ENCODE assay signal across 24 cellular contexts in the genomic region with DNA sequence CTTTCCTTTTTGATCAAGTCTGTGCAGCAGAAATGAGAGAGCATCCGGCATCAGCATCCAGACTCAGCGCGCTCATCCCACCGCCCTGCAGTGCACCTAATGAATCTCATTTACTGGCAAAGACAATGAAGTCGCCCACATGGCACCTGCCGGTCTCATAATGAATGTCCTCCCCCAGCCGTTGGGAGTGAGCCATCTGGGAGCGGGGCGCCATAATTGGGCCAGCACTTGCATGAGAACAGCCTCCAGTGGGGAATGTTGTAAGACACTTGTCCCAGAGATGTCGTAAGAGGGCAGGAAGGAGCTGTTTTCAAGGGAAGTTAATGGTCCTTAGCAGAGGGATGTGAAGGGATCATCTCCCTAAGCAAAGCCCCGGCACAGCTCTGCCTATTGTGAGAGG.
DNase-seq lines count a peak whose midpoint lies in the region; ATAC-seq and TF ChIP-seq lines count a peak whose summit lies in the region.
"Had no signal": no experiment of that assay in that cellular context is flagged by ENCODE, and none has a peak within 500 bp of the region (broad histone marks: within the 10 kb centered on the region; RNA-seq: fewer than 3 reads in every experiment).

No MANE protein-coding gene starts in this region.

- peaks cover 12% of the 10 kb centered on the region for H3K4me1 ChIP-seq in ectodermal cell (ENCODE audit: control insufficient read depth, insufficient read depth, low read length)
- no peaks in the 10 kb centered on the region for H3K4me1 ChIP-seq in mesenchymal stem cell (ENCODE audit: control insufficient read depth, insufficient read depth, low read depth, low read length)
- H3K4me1 ChIP-seq: BLaER1, tibial artery had no signal

- H3K27ac ChIP-seq in ectodermal cell (ENCODE audit: insufficient read depth, low read depth, low read length, poor library complexity, severe bottlenecking) (peak overlapping the region; percentile 26), mesenchymal stem cell (ENCODE audit: low read length, poor library complexity, severe bottlenecking) (no peak overlapping the region)
- H3K27ac ChIP-seq: BLaER1, GM23248, HL-60, tibial artery had no signal

- no peak overlapping the region for H3K14ac ChIP-seq in mesenchymal stem cell (ENCODE audit: low read length in 2 of 2)

- no peaks in the 10 kb centered on the region for H3K79me1 ChIP-seq in mesenchymal stem cell (replicated peaks; ENCODE audit: low read length, poor library complexity, severe bottlenecking)

- H3K27me3 ChIP-seq in ectodermal cell (ENCODE audit: control insufficient read depth, insufficient read depth, low read length, poor library complexity, severe bottlenecking) = peaks cover 16% of the 10 kb centered on the region
- H3K27me3 ChIP-seq in mesenchymal stem cell (ENCODE audit: control insufficient read depth in 1 of 2, insufficient read depth in 1 of 2, low read length in 2 of 2) = peaks cover 0 to 35% of the 10 kb centered on the region in 2 experiments
- H3K27me3 ChIP-seq: BLaER1 had no signal

- no peak overlapping the region for H2AK5ac ChIP-seq in mesenchymal stem cell (ENCODE audit: low read length, severe bottlenecking)

- H2BK15ac ChIP-seq in mesenchymal stem cell (ENCODE audit: low read depth, poor library complexity, severe bottlenecking) = no peak overlapping the region

- H3K27ac Mint-ChIP-seq in natural killer cell = no peak overlapping the region
- H3K27ac Mint-ChIP-seq: activated CD4-positive, alpha-beta memory T cell treated with anti-CD3 and anti-CD28 coated beads, Interleukin-2, amount 10 ng/mL, durations not matched to agents 7 days and 5 days; activated naive CD4-positive, alpha-beta T cell treated with anti-CD3 and anti-CD28 coated beads, Interleukin-2, amount 50 U/mL, for 24 hours; activated T-cell treated with anti-CD3 and anti-CD28 coated beads, Interleukin-2, amount 50 U/mL, for 24 hours; nephron; stimulated activated naive B cell treated with anti-CD40 and anti-IgM and Interleukin-4, amounts not matched to agents 10 μg/mL and 1 μg/mL and 100 μg/mL, for 72 hours; T-helper 1 cell treated with Interleukin-12 subunit alpha and Interleukin-12 subunit beta and Interleukin-4 antibody, amounts not matched to agents 30 μg/mL and 1 μg/mL, for 36 hours had no signal

- peaks cover 0 to 3% of the 10 kb centered on the region in 2 donors for H3K4me1 Mint-ChIP-seq in natural killer cell
- H3K4me1 Mint-ChIP-seq: activated CD4-positive, alpha-beta memory T cell treated with anti-CD3 and anti-CD28 coated beads, Interleukin-2, amount 10 ng/mL, durations not matched to agents 7 days and 5 days; activated naive CD4-positive, alpha-beta T cell treated with anti-CD3 and anti-CD28 coated beads, Interleukin-2, amount 50 U/mL, for 24 hours; nephron; stimulated activated naive B cell treated with anti-CD40 and anti-IgM and Interleukin-4, amounts not matched to agents 10 μg/mL and 1 μg/mL and 100 μg/mL, for 72 hours had no signal

- no peak overlapping the region for H3K9ac ChIP-seq in mesenchymal stem cell (ENCODE audit: low read length)
- H3K9ac ChIP-seq: BLaER1, GM23248 had no signal

- intact Hi-C loops in natural killer cell (cut with micrococcal nuclease) = no loop called here

- no peak overlapping the region for H2BK120ac ChIP-seq in mesenchymal stem cell (ENCODE audit: low read depth, low read length)

- WGBS in ectodermal cell, 2 experiments = 18 to 22% methylated on average over 11 of the region's 11 CpGs
- 38% methylated on average over 11 of the region's 11 CpGs for WGBS in mesenchymal stem cell

- no peak for ATAC-seq in GM18868 (IDR thresholded peaks at IDR 0.05; ENCODE audit: unreplicated experiment)
- ATAC-seq in natural killer cell = no peak
- ATAC-seq: stimulated activated naive B cell treated with anti-CD40 and anti-IgM and Interleukin-4, amounts not matched to agents 10 μg/mL and 1 μg/mL and 100 μg/mL, for 72 hours had no signal

- H3K4me3 ChIP-seq in ectodermal cell (ENCODE audit: insufficient read depth, low read depth, low read length) (no peak overlapping the region), mesenchymal stem cell (ENCODE audit: insufficient read depth in 1 of 2, low read depth in 1 of 2, low read length in 2 of 2) (no peak overlapping the region)
- H3K4me3 ChIP-seq: BLaER1, GM23248, MG63, tibial artery had no signal

- no peak overlapping the region for H4K8ac ChIP-seq in mesenchymal stem cell (ENCODE audit: low read length)

- no peak overlapping the region for H3K4me2 ChIP-seq in mesenchymal stem cell (ENCODE audit: low read length, poor library complexity, severe bottlenecking)
- H3K4me2 ChIP-seq: BLaER1 had no signal

- H3K27me3 Mint-ChIP-seq in natural killer cell (ENCODE audit: low read depth in 2 of 2) = peaks cover 49 to 60% of the 10 kb centered on the region in 2 donors

- no peaks in the 10 kb centered on the region for H3K36me3 ChIP-seq in ectodermal cell (ENCODE audit: control insufficient read depth, insufficient read depth, low read length)
- H3K36me3 ChIP-seq in mesenchymal stem cell (ENCODE audit: control insufficient read depth in 1 of 2, insufficient read depth in 2 of 2, low read depth in 1 of 2, low read length in 2 of 2) = no peaks in the 10 kb centered on the region
- H3K36me3 ChIP-seq: BLaER1, MG63, tibial artery had no signal

- H3K9me3 ChIP-seq in ectodermal cell (ENCODE audit: control insufficient read depth, low read length) (no peaks in the 10 kb centered on the region), mesenchymal stem cell (ENCODE audit: control insufficient read depth, low read length) (no peaks in the 10 kb centered on the region)
- H3K9me3 ChIP-seq: BLaER1, MG63, tibial artery had no signal

- H2AFZ ChIP-seq in mesenchymal stem cell (ENCODE audit: low read depth, low read length) = no peak overlapping the region
- H2AFZ ChIP-seq: GM23248 had no signal

- H4K91ac ChIP-seq in mesenchymal stem cell (ENCODE audit: low read length) = no peak overlapping the region

- DNase-seq in NCI-H82 (lab: John Stamatoyannopoulos, UW) (peak; percentile 65), NCI-H82 treated with DMSO at 0.1 percent for 48 hours (lab: John Stamatoyannopoulos, UW; ENCODE audit: unreplicated experiment) (no peak), NCI-H2171 treated with DMSO at 0.1 percent for 48 hours (lab: John Stamatoyannopoulos, UW) (peak; percentile 93), mesenchymal stem cell (no peak), natural killer cell (no peak)
- no peak for DNase-seq in stimulated activated CD8-positive, alpha-beta memory T cell treated with anti-CD3 and anti-CD28 coated beads, Interleukin-4, amount 100 ng/mL, for 48 hours
- DNase-seq: activated CD4-positive, alpha-beta memory T cell treated with anti-CD3 and anti-CD28 coated beads, Interleukin-2, amount 10 ng/mL, durations not matched to agents 7 days and 5 days; activated T-cell treated with anti-CD3 and anti-CD28 coated beads, Interleukin-2, amount 50 U/mL, for 24 hours; foreskin fibroblast; GM23248; IMR-90; kidney glomerular epithelial cell; MG63; SIG-M5; stimulated activated CD4-positive, alpha-beta T cell treated with anti-CD3 and anti-CD28 coated beads, Interleukin-15, amount 100 ng/mL, for 24 hours; stimulated activated naive B cell treated with anti-CD40 and anti-IgM and Interleukin-4, amounts not matched to agents 10 μg/mL and 1 μg/mL and 100 μg/mL, for 72 hours; tibial artery had no signal

- no peak overlapping the region for H2BK12ac ChIP-seq in mesenchymal stem cell (ENCODE audit: low read length in 2 of 2)

- no peak overlapping the region for H3K4me3 Mint-ChIP-seq in natural killer cell
- H3K4me3 Mint-ChIP-seq: activated CD4-positive, alpha-beta memory T cell treated with anti-CD3 and anti-CD28 coated beads, Interleukin-2, amount 10 ng/mL, durations not matched to agents 7 days and 5 days; activated naive CD4-positive, alpha-beta T cell treated with anti-CD3 and anti-CD28 coated beads, Interleukin-2, amount 50 U/mL, for 24 hours; activated T-cell treated with anti-CD3 and anti-CD28 coated beads, Interleukin-2, amount 50 U/mL, for 24 hours; nephron; stimulated activated naive B cell treated with anti-CD40 and anti-IgM and Interleukin-4, amounts not matched to agents 10 μg/mL and 1 μg/mL and 100 μg/mL, for 72 hours; T-helper 1 cell treated with Interleukin-12 subunit alpha and Interleukin-12 subunit beta and Interleukin-4 antibody, amounts not matched to agents 30 μg/mL and 1 μg/mL, for 36 hours had no signal

- no peaks in the 10 kb centered on the region for H3K9me3 Mint-ChIP-seq in natural killer cell
- H3K9me3 Mint-ChIP-seq: activated CD4-positive, alpha-beta memory T cell treated with anti-CD3 and anti-CD28 coated beads, Interleukin-2, amount 10 ng/mL, durations not matched to agents 7 days and 5 days; activated naive CD4-positive, alpha-beta T cell treated with anti-CD3 and anti-CD28 coated beads, Interleukin-2, amount 50 U/mL, for 24 hours; activated T-cell treated with anti-CD3 and anti-CD28 coated beads, Interleukin-2, amount 50 U/mL, for 24 hours; nephron; T-helper 1 cell treated with Interleukin-12 subunit alpha and Interleukin-12 subunit beta and Interleukin-4 antibody, amounts not matched to agents 30 μg/mL and 1 μg/mL, for 36 hours had no signal

- no peak overlapping the region for H3K23ac ChIP-seq in mesenchymal stem cell (ENCODE audit: low read length in 2 of 2)

- H3K18ac ChIP-seq in mesenchymal stem cell (ENCODE audit: low read depth in 1 of 2, low read length in 2 of 2) = no peak overlapping the region

- no peak overlapping the region for H3K4ac ChIP-seq in mesenchymal stem cell (ENCODE audit: low read depth in 1 of 2, low read length in 2 of 2)

- H3K36me3 Mint-ChIP-seq in natural killer cell = no peaks in the 10 kb centered on the region
- H3K36me3 Mint-ChIP-seq: activated naive CD4-positive, alpha-beta T cell treated with anti-CD3 and anti-CD28 coated beads, Interleukin-2, amount 50 U/mL, for 24 hours; stimulated activated naive B cell treated with anti-CD40 and anti-IgM and Interleukin-4, amounts not matched to agents 10 μg/mL and 1 μg/mL and 100 μg/mL, for 72 hours had no signal

- H2BK5ac ChIP-seq in mesenchymal stem cell (ENCODE audit: low read depth, low read length, poor library complexity, severe bottlenecking) = no peak overlapping the region

- TF ChIP-seq CTCF in natural killer cell (IDR thresholded peaks at IDR 0.05) = no peak

Comparison
In these comparisons a context has a peak if more than half of its experiments do, and no peak if none do; other contexts are left out.
1. DNase-seq: peak in NCI-H82 (single experiment) and NCI-H2171 treated with DMSO at 0.1 percent for 48 hours (single experiment); none in NCI-H82 treated with DMSO at 0.1 percent for 48 hours (single experiment), stimulated activated CD8-positive, alpha-beta memory T cell treated with anti-CD3 and anti-CD28 coated beads, Interleukin-4, amount 100 ng/mL, for 48 hours (single experiment), mesenchymal stem cell (single experiment) and natural killer cell (single experiment).